Comparison of ENCODE assay signal across 1 cellular context in the genomic region with DNA sequence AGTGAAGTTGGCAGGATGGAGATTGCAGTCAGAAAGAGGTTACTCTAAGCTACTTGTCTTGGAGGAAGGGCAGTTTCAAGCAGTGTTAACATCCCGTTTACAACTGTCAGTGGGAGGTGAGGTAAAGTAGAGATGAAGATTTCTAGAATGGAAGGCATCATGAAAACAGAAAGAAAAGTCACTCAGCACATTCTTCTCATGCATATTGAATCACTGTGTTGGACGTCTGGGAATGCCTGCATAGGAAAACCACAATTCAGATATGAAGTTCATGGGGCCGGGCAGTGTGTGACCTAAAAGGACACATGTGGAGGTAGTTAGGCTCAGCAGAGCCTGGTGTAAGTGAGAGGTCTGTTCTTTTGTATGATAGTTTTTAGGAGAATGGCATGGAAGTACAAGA.
TF ChIP-seq lines count a peak whose summit lies in the region.

No MANE protein-coding gene starts in this region.

TF ChIP-seq in IMR-90, 13 proteins besides CTCF, POLR2A, EP300 and RAD21 (continued from another document):
- TF ChIP-seq, protein P1, sequence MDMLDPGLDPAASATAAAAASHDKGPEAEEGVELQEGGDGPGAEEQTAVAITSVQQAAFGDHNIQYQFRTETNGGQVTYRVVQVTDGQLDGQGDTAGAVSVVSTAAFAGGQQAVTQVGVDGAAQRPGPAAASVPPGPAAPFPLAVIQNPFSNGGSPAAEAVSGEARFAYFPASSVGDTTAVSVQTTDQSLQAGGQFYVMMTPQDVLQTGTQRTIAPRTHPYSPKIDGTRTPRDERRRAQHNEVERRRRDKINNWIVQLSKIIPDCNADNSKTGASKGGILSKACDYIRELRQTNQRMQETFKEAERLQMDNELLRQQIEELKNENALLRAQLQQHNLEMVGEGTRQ (IDR thresholded peaks at IDR 0.05; ENCODE audit: low read depth, low read length) = no peak
- TF ChIP-seq FOS (IDR thresholded peaks at IDR 0.05; ENCODE audit: low read depth, low read length) (no peak), MAFK (IDR thresholded peaks at IDR 0.05; ENCODE audit: low read depth, low read length) (no peak), CEBPB (IDR thresholded peaks at IDR 0.05; ENCODE audit: low read depth, low read length) (no peak), BHLHE40 (IDR thresholded peaks at IDR 0.05; ENCODE audit: low read depth, low read length) (no peak), MXI1 (IDR thresholded peaks at IDR 0.05; ENCODE audit: borderline replicate concordance, low read depth, low read length) (no peak), CHD1 (IDR thresholded peaks at IDR 0.05; ENCODE audit: low read depth, low read length) (no peak), RCOR1 (IDR thresholded peaks at IDR 0.05; ENCODE audit: insufficient replicate concordance, low read length) (no peak)
- TF ChIP-seq, protein P2, sequence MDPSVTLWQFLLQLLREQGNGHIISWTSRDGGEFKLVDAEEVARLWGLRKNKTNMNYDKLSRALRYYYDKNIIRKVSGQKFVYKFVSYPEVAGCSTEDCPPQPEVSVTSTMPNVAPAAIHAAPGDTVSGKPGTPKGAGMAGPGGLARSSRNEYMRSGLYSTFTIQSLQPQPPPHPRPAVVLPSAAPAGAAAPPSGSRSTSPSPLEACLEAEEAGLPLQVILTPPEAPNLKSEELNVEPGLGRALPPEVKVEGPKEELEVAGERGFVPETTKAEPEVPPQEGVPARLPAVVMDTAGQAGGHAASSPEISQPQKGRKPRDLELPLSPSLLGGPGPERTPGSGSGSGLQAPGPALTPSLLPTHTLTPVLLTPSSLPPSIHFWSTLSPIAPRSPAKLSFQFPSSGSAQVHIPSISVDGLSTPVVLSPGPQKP (IDR thresholded peaks at IDR 0.05; ENCODE audit: borderline replicate concordance, low read depth, low read length) = no peak
TF ChIP-seq in IMR-90: peak in this region for 0.
